8 cellular contexts compared by ENCODE assay signal in genomic region chr7:75994388-75995051, GRCh38. TPM values are rescaled to one million over a fixed set of nuclear protein-coding genes. Genes with fewer than 3 reads are reported as not detected.
DNase-seq lines count a peak whose midpoint lies in the region; ATAC-seq and TF ChIP-seq lines count a peak whose summit lies in the region.

TSS of gene TMEM120A (minus strand) at chr7:75994595. CDS start at chr7:75994570, 25 bp downstream.

- intact Hi-C loops in T-helper 2 cell treated with Interferon-gamma antibody and Interleukin-4, amounts not matched to agents 100 ng/mL and 5 ng/mL, for 36 hours (cut with micrococcal nuclease) = loop anchor here (1.0 kb wide), 2 partner anchors 53 to 79 kb away; partner anchors contain the start of genes POR and STYXL1
- intact Hi-C loops in right cardiac atrium (cut with DNase I) = loop anchor here in 1 of 4 donors (5.0 kb wide), 1 partner anchor 77 kb away; the partner anchor contains the start of gene POR
- intact Hi-C loops in uterus (cut with DNase I; ENCODE audit: low total_unique reads) = no loop called here

- no peaks in the 10 kb centered on the region for H3K27me3 ChIP-seq in right cardiac atrium (ENCODE audit: control insufficient read depth, insufficient read depth)
- H3K27me3 ChIP-seq in uterus = no peaks in the 10 kb centered on the region

- peak in 3 of 4 experiments; percentile 18 to 40 (median 29) for TF ChIP-seq CTCF in uterus (IDR thresholded peaks at IDR 0.05)

- peak; percentile 93 to 97 for DNase-seq in NCI-H1930 (lab: John Stamatoyannopoulos, UW)
- DNase-seq in anterior cingulate cortex (lab: John Stamatoyannopoulos, UW) = peak; percentile 56 to 98 (median 91)
- DNase-seq in right cardiac atrium = peak; percentile 98 to 100 (median 99)
- peak; percentile 93 for DNase-seq in putamen (ENCODE audit: low spot score)
- DNase-seq in uterus = peak; percentile 95 to 97

- ATAC-seq in GM18505 (IDR thresholded peaks at IDR 0.05; ENCODE audit: unreplicated experiment) (peak; percentile 93), HG02973 (IDR thresholded peaks at IDR 0.05; ENCODE audit: unreplicated experiment) (peak; percentile 90), right cardiac atrium (peak; percentile 93 to 95)

- H3K9me3 ChIP-seq in right cardiac atrium (ENCODE audit: control insufficient read depth, low read length) (no peaks in the 10 kb centered on the region), uterus (no peaks in the 10 kb centered on the region)

- H3K27ac ChIP-seq in right cardiac atrium (ENCODE audit: low read length) (peak within 1 kb of the TSS; percentile 93), uterus (peak within 1 kb of the TSS; percentile 87 to 90)

- peaks cover 14% of the 10 kb centered on the region for H3K4me1 ChIP-seq in right cardiac atrium (ENCODE audit: control insufficient read depth, insufficient read depth, low read length)
- H3K4me1 ChIP-seq in uterus = no peaks in the 10 kb centered on the region

- TF ChIP-seq POLR2A in GM18505 (IDR thresholded peaks at IDR 0.05; ENCODE audit: borderline replicate concordance, extremely low read depth, insufficient read depth, insufficient read length) = peak; percentile 62
- peak; percentile 50 to 79 for TF ChIP-seq POLR2A in uterus (IDR thresholded peaks at IDR 0.05)

- under 1% methylated on average over 51 of the region's 51 CpGs for WGBS in right cardiac atrium

- H3K36me3 ChIP-seq in uterus = no peaks in the 10 kb centered on the region

- peak within 1 kb of the TSS; percentile 69 for H3K4me3 ChIP-seq in right cardiac atrium (ENCODE audit: low read length)
- peak within 1 kb of the TSS; percentile 71 to 94 for H3K4me3 ChIP-seq in uterus

RNA-seq across cellular contexts. Expression of gene TMEM120A, which starts in this region (rescaled TPM):
- total RNA-seq in T-helper 2 cell treated with Interferon-gamma antibody and Interleukin-4, amounts not matched to agents 100 ng/mL and 5 ng/mL, for 36 hours = 21.3 and 28.7 TPM in 2 replicates
- 100 to 1,000 TPM in 1 of 4 donors, 10 to 100 TPM in 3; 67.7 to 111 (median 82.3) TPM for total RNA-seq in right cardiac atrium
- polyA plus RNA-seq in right cardiac atrium = 88.7 TPM
- 10 to 100 TPM in 3 of 4 donors, 1 to 10 TPM in 1; 4.6 to 95.4 (median 36.9) TPM for total RNA-seq in uterus

Comparison
In these comparisons a context has a peak if more than half of its experiments do, and no peak if none do; other contexts are left out.
1. Peak in every context shown above with its lines: DNase-seq, ATAC-seq, H3K4me3 ChIP-seq and H3K27ac ChIP-seq.